In the genomic region with DNA sequence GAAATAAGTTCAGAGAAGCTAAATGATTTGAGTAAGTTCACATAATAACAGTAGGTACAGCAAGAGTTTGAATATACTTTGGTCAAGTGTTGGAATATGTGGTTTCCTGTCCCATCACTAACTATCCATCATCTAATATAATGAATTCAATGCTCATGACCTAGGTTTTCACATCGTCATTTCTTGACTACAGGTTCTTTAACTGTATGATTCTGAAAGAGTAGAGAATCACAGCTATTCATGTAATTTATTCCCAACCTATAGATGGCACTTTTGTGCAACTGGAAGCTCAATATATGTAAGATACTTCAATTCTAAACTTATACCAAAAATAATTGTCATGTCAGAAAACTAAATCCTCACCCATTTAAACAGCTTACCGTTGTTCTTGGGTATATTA, we compare ENCODE assay signal across 26 cellular contexts. TPM values are rescaled to one million over a fixed set of nuclear protein-coding genes. Genes with fewer than 3 reads are reported as not detected.
DNase-seq lines count a peak whose midpoint lies in the region; FAIRE-seq and TF ChIP-seq lines count a peak whose summit lies in the region.
"Had no signal": no experiment of that assay in that cellular context is flagged by ENCODE, and none has a peak within 500 bp of the region (broad histone marks: within the 10 kb centered on the region; RNA-seq: fewer than 3 reads in every experiment).

No MANE protein-coding gene starts in this region.

- FAIRE-seq in HTR-8/SVneo (lab: Jason Lieb, UNC) = no peak
- FAIRE-seq: D721Med had no signal

- DNase-seq in DMS53 (lab: John Stamatoyannopoulos, UW) = peak; percentile 23
- DNase-seq in DMS53 treated with DMSO at 0.1 percent for 48 hours (lab: John Stamatoyannopoulos, UW; ENCODE audit: unreplicated experiment) = no peak
- peak; percentile 19 for DNase-seq in NCI-H460 (ENCODE audit: extremely low read depth, low read depth)
- no peak for DNase-seq in chondrocyte (ENCODE audit: low spot score)
- DNase-seq in SW480 (ENCODE audit: low spot score) = no peak
- no peak for DNase-seq in NCI-H2107 (lab: John Stamatoyannopoulos, UW)
- no peak for DNase-seq in HTR-8/SVneo (ENCODE audit: insufficient read length, low spot score)
- DNase-seq: 8988T; activated CD4-positive, alpha-beta T cell treated with anti-CD3 and anti-CD28 coated beads, Interleukin-2, amount 50 U/mL, for 4 hours; activated naive CD4-positive, alpha-beta T cell treated with anti-CD3 and anti-CD28 coated beads, Interleukin-2, amount 10 ng/mL, durations not matched to agents 7 days and 5 days; aorta; cerebellar nuclear complex; effector memory CD8-positive, alpha-beta T cell; esophagus squamous epithelium; GDM1; GM23248; NCI-H2081 treated with DMSO at 0.1 percent for 48 hours; stimulated activated CD4-positive, alpha-beta T cell treated with anti-CD3 and anti-CD28 coated beads, Interleukin-1b, Interleukin-23, amount 100 ng/mL, for 48 hours; T-cell had no signal

- TF ChIP-seq CTCF in C4-2B (conservative IDR thresholded peaks at IDR 0.05) = peak; percentile 43
- peak; percentile 68 for TF ChIP-seq CTCF in chondrocyte (IDR thresholded peaks at IDR 0.05)

- H3K4me1 Mint-ChIP-seq in chondrocyte (ENCODE audit: low read depth) = no peaks in the 10 kb centered on the region
- H3K4me1 Mint-ChIP-seq: activated naive CD4-positive, alpha-beta T cell treated with anti-CD3 and anti-CD28 coated beads, Interleukin-2, amount 10 ng/mL, durations not matched to agents 7 days and 5 days; nephron; T-cell had no signal

- no peak overlapping the region for H3K4me3 Mint-ChIP-seq in chondrocyte (ENCODE audit: unreplicated experiment)
- H3K4me3 Mint-ChIP-seq: activated naive CD4-positive, alpha-beta T cell treated with anti-CD3 and anti-CD28 coated beads, Interleukin-2, amount 10 ng/mL, durations not matched to agents 7 days and 5 days; effector memory CD8-positive, alpha-beta T cell; nephron; stimulated activated naive CD8-positive, alpha-beta T cell treated with anti-CD3 and anti-CD28 coated beads, Interleukin-15, Interleukin-2, amounts not matched to agents 100 ng/mL and 50 ng/mL, for 24 hours; T-cell; type B pancreatic cell had no signal

- no peaks in the 10 kb centered on the region for H3K36me3 Mint-ChIP-seq in chondrocyte (ENCODE audit: low read depth)
- H3K36me3 Mint-ChIP-seq: activated naive CD4-positive, alpha-beta T cell treated with anti-CD3 and anti-CD28 coated beads, Interleukin-2, amount 10 ng/mL, durations not matched to agents 7 days and 5 days; T-cell; type B pancreatic cell had no signal

- no peaks in the 10 kb centered on the region for H3K9me3 Mint-ChIP-seq in chondrocyte (ENCODE audit: low read depth)
- H3K9me3 Mint-ChIP-seq: activated naive CD4-positive, alpha-beta T cell treated with anti-CD3 and anti-CD28 coated beads, Interleukin-2, amount 10 ng/mL, durations not matched to agents 7 days and 5 days; effector memory CD8-positive, alpha-beta T cell; nephron; stimulated activated naive CD8-positive, alpha-beta T cell treated with anti-CD3 and anti-CD28 coated beads, Interleukin-15, Interleukin-2, amounts not matched to agents 100 ng/mL and 50 ng/mL, for 24 hours; T-cell; type B pancreatic cell had no signal

- no peak overlapping the region for H3K27ac Mint-ChIP-seq in chondrocyte (ENCODE audit: unreplicated experiment)
- H3K27ac Mint-ChIP-seq: activated naive CD4-positive, alpha-beta T cell treated with anti-CD3 and anti-CD28 coated beads, Interleukin-2, amount 10 ng/mL, durations not matched to agents 7 days and 5 days; effector memory CD8-positive, alpha-beta T cell; nephron; stimulated activated naive CD8-positive, alpha-beta T cell treated with anti-CD3 and anti-CD28 coated beads, Interleukin-15, Interleukin-2, amounts not matched to agents 100 ng/mL and 50 ng/mL, for 24 hours; T-cell; type B pancreatic cell had no signal

- peaks cover 3% of the 10 kb centered on the region for H3K27me3 Mint-ChIP-seq in chondrocyte (ENCODE audit: low read depth)
- H3K27me3 Mint-ChIP-seq: type B pancreatic cell had no signal

- H3K27ac ChIP-seq in C4-2B = no peak overlapping the region
- H3K27ac ChIP-seq: BLaER1, esophagus squamous epithelium, GM23248, prostate gland had no signal

RNA-seq across cellular contexts. Expression of gene TIGD2, which starts 53.1 kb away (rescaled TPM):
- 11.7 and 14.0 TPM in 2 replicates for total RNA-seq in NCI-H460 (2014; rRNA removed; shearing (Covaris generic))
- polyA plus RNA-seq in NCI-H460 (2014; cell fraction: nucleus; rRNA removed) = 5.0 and 6.3 TPM in 2 replicates
- total RNA-seq in chondrocyte = 4.3 to 5.2 TPM (median 5.1 TPM) in 3 replicates

Comparison
In these comparisons a context has a peak if more than half of its experiments do, and no peak if none do; other contexts are left out.
1. DNase-seq: peak in DMS53 (single experiment) and NCI-H460 (single experiment); none in DMS53 treated with DMSO at 0.1 percent for 48 hours (single experiment), chondrocyte (single experiment), SW480 (single experiment), NCI-H2107 (single experiment) and HTR-8/SVneo (single experiment).